29 cellular contexts compared by ENCODE assay signal in the genomic region with DNA sequence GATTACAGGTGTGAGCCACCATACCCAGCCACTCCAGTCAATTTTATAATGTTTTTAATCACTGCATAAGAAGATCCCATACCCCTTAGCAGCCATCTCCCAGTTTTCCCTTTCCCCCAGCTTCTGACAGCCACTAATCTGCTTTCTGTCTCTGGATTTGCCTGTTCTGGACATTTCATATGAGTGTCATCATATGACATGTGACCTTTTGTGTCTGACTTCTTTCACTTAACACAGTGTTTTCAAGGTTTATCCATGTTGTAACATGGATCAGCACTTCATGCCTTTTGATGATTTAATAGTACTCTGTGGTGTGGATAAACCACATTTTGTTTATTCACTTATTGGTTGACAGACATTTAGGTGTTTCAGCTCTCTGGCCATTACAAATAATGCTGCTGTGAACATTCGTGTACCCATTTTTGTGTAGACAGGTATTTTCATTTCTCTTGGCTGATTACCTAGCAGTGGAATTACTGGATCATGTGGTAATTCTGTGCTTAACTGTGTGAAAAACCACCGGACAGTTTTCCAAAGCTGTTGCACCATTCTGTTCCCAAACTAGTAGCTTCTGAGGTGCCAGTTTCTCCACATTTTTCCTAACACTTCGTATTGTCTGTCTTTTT. TPM values are rescaled to one million over a fixed set of nuclear protein-coding genes. Genes with fewer than 3 reads are reported as not detected.
DNase-seq lines count a peak whose midpoint lies in the region; ATAC-seq and TF ChIP-seq lines count a peak whose summit lies in the region.
"Had no signal": no experiment of that assay in that cellular context is flagged by ENCODE, and none has a peak within 500 bp of the region (broad histone marks: within the 10 kb centered on the region; RNA-seq: fewer than 3 reads in every experiment).

No MANE protein-coding gene starts in this region.

- POLR2A ChIA-PET in activated CD4-positive, alpha-beta T cell treated with anti-CD3 and anti-CD28 coated beads, Interleukin-2, amount 10 ng/mL, durations not matched to agents 7 days and 5 days (lab: Charles Lee), result no interaction called here
- POLR2A ChIA-PET in CD4-positive, alpha-beta memory T cell (lab: Charles Lee; ENCODE audit: partially characterized antibody), result interaction anchor here (1.0 to 23.2 kb wide), 5 partner anchors 9 to 102 kb away, joined by 4 to 654 read pairs (median 28); partner anchors contain the start of gene CARD19

- peaks cover 74% of the 10 kb centered on the region for H3K36me3 Mint-ChIP-seq in activated CD4-positive, alpha-beta T cell treated with anti-CD3 and anti-CD28 coated beads, Interleukin-2, amount 10 ng/mL, durations not matched to agents 7 days and 5 days (ENCODE audit: low read depth)
- peaks cover 36 to 63% of the 10 kb centered on the region in 2 donors for H3K36me3 Mint-ChIP-seq in CD4-positive, alpha-beta memory T cell
- peaks cover 48% of the 10 kb centered on the region for H3K36me3 Mint-ChIP-seq in activated T-helper 17 cell treated with anti-CD3 and anti-CD28 coated beads, Interleukin-2, amount 50 U/mL, for 72 hours (ENCODE audit: low read depth)
- peaks cover 3 to 8% of the 10 kb centered on the region in 2 donors for H3K36me3 Mint-ChIP-seq in naive B cell

- no peaks in the 10 kb centered on the region for H3K9me3 ChIP-seq in CD4-positive, alpha-beta memory T cell (ENCODE audit: control insufficient read depth in 1 of 2, low read length in 2 of 2)
- no peaks in the 10 kb centered on the region for H3K9me3 ChIP-seq in right atrium auricular region
- H3K9me3 ChIP-seq: A549, body of pancreas, Caco-2, psoas muscle had no signal

- peak overlapping the region; percentile 73 for H3K27ac Mint-ChIP-seq in activated CD4-positive, alpha-beta T cell treated with anti-CD3 and anti-CD28 coated beads, Interleukin-2, amount 10 ng/mL, durations not matched to agents 7 days and 5 days
- H3K27ac Mint-ChIP-seq in CD4-positive, alpha-beta memory T cell, result peak overlapping the region; percentile 77 to 96 (median 85)
- peak overlapping the region; percentile 66 for H3K27ac Mint-ChIP-seq in activated T-helper 17 cell treated with anti-CD3 and anti-CD28 coated beads, Interleukin-2, amount 50 U/mL, for 72 hours
- peak overlapping the region in 4 of 6 donors; percentile 40 to 67 (median 51) for H3K27ac Mint-ChIP-seq in naive B cell

- ATAC-seq in activated T-helper 17 cell treated with anti-CD3 and anti-CD28 coated beads, Interleukin-2, amount 50 U/mL, for 72 hours (replicated peaks), result no peak
- ATAC-seq in naive B cell (ENCODE audit: low read depth in 2 of 2), result no peak
- ATAC-seq: A549, body of pancreas, HCT116, heart left ventricle, Panc1, psoas muscle had no signal

- TF ChIP-seq CTCF in right atrium auricular region (IDR thresholded peaks at IDR 0.05) (no peak), dorsolateral prefrontal cortex (IDR thresholded peaks at IDR 0.05 in 54 of 56, conservative IDR thresholded peaks at IDR 0.05 in 2 of 56; ENCODE audit: low read depth in 1 of 56, partially characterized antibody in 56 of 56) (no peak)

- CTCF ChIA-PET in activated CD4-positive, alpha-beta T cell treated with anti-CD3 and anti-CD28 coated beads, Interleukin-2, amount 10 ng/mL, durations not matched to agents 7 days and 5 days (lab: Charles Lee), result interaction anchor here (0.6 to 2.0 kb wide), 3 partner anchors 8 to 55 kb away, joined by 3 to 5 read pairs (median 3); no protein-coding TSS in a partner anchor
- CTCF ChIA-PET in CD4-positive, alpha-beta memory T cell (lab: Charles Lee; ENCODE audit: partially characterized antibody), result interaction anchor here (1.2 to 1.8 kb wide), 5 partner anchors 13 to 42 kb away, joined by 3 to 7 read pairs (median 3); no protein-coding TSS in a partner anchor

- DNase-seq in activated CD4-positive, alpha-beta T cell treated with anti-CD3 and anti-CD28 coated beads, Interleukin-2, amount 10 ng/mL, durations not matched to agents 7 days and 5 days, result no peak
- DNase-seq in activated CD4-positive, alpha-beta T cell treated with anti-CD3 and anti-CD28 coated beads for 48 hours, result no peak
- no peak for DNase-seq in CD4-positive, alpha-beta memory T cell
- DNase-seq in naive B cell (no peak), right atrium auricular region (ENCODE audit: low spot score) (no peak), dorsolateral prefrontal cortex (no peak)
- DNase-seq in activated effector memory CD4-positive, alpha-beta T cell treated with anti-CD3 and anti-CD28 coated beads, Interleukin-2, amount 50 U/mL, for 16 hours, result no peak
- DNase-seq: activated CD4-positive, alpha-beta T cell treated with anti-CD3 and anti-CD28 coated beads for 4 hours; body of pancreas; Caco-2; cerebellar nuclear complex; DND-41; foreskin fibroblast; heart left ventricle; Kasumi-1; kidney glomerular epithelial cell; NCI-H187 treated with DMSO at 0.1 percent for 48 hours; NCI-H524 treated with DMSO at 0.1 percent for 48 hours; NK-92 treated with Interleukin-12 subunit alpha and Interleukin-12 subunit beta, amount 100 ng/mL, for 24 hours; psoas muscle; SIG-M5; substantia nigra; SW 1271 had no signal

- H3K4me1 ChIP-seq in CD4-positive, alpha-beta memory T cell (ENCODE audit: insufficient read depth, low read length), result peaks cover 97% of the 10 kb centered on the region
- H3K4me1 ChIP-seq in right atrium auricular region, result peaks cover 0 to 1% of the 10 kb centered on the region in 2 donors
- H3K4me1 ChIP-seq: body of pancreas, psoas muscle had no signal

- no peaks in the 10 kb centered on the region for H3K27me3 Mint-ChIP-seq in activated CD4-positive, alpha-beta T cell treated with anti-CD3 and anti-CD28 coated beads, Interleukin-2, amount 10 ng/mL, durations not matched to agents 7 days and 5 days
- H3K27me3 Mint-ChIP-seq in CD4-positive, alpha-beta memory T cell, result no peaks in the 10 kb centered on the region
- no peaks in the 10 kb centered on the region for H3K27me3 Mint-ChIP-seq in activated T-helper 17 cell treated with anti-CD3 and anti-CD28 coated beads, Interleukin-2, amount 50 U/mL, for 72 hours
- no peaks in the 10 kb centered on the region for H3K27me3 Mint-ChIP-seq in naive B cell

- no peak overlapping the region for H3K4me3 Mint-ChIP-seq in activated CD4-positive, alpha-beta T cell treated with anti-CD3 and anti-CD28 coated beads, Interleukin-2, amount 10 ng/mL, durations not matched to agents 7 days and 5 days
- H3K4me3 Mint-ChIP-seq in CD4-positive, alpha-beta memory T cell, result peak overlapping the region in 4 of 8 donors; percentile 9 to 62 (median 23)
- H3K4me3 Mint-ChIP-seq in activated T-helper 17 cell treated with anti-CD3 and anti-CD28 coated beads, Interleukin-2, amount 50 U/mL, for 72 hours, result no peak overlapping the region
- H3K4me3 Mint-ChIP-seq in naive B cell, result peak overlapping the region in 1 of 8 donors; percentile 53

- H3K36me3 ChIP-seq in CD4-positive, alpha-beta memory T cell (ENCODE audit: insufficient read depth, low read length), result peaks cover 30% of the 10 kb centered on the region
- H3K36me3 ChIP-seq in right atrium auricular region, result no peaks in the 10 kb centered on the region
- H3K36me3 ChIP-seq: heart left ventricle had no signal

- no peaks in the 10 kb centered on the region for H3K27me3 ChIP-seq in CD4-positive, alpha-beta memory T cell (ENCODE audit: insufficient read depth, low read length)
- H3K27me3 ChIP-seq in right atrium auricular region (no peaks in the 10 kb centered on the region), dorsolateral prefrontal cortex (peaks cover 0 to 7% (median 0%) of the 10 kb centered on the region in 45 donors)
- H3K27me3 ChIP-seq: body of pancreas, heart left ventricle had no signal

- no peak overlapping the region for H3K27ac ChIP-seq in CD4-positive, alpha-beta memory T cell (ENCODE audit: low read depth, low read length)
- H3K27ac ChIP-seq in right atrium auricular region (no peak overlapping the region), dorsolateral prefrontal cortex (no peak overlapping the region)
- H3K27ac ChIP-seq: A549, body of pancreas, heart left ventricle, psoas muscle, skin epidermis had no signal

- H3K4me1 Mint-ChIP-seq in activated CD4-positive, alpha-beta T cell treated with anti-CD3 and anti-CD28 coated beads, Interleukin-2, amount 10 ng/mL, durations not matched to agents 7 days and 5 days, result peaks cover 74% of the 10 kb centered on the region
- H3K4me1 Mint-ChIP-seq in CD4-positive, alpha-beta memory T cell, result peaks cover 54 to 94% (median 76%) of the 10 kb centered on the region in 4 donors
- peaks cover 55% of the 10 kb centered on the region for H3K4me1 Mint-ChIP-seq in activated T-helper 17 cell treated with anti-CD3 and anti-CD28 coated beads, Interleukin-2, amount 50 U/mL, for 72 hours
- H3K4me1 Mint-ChIP-seq in naive B cell, result peaks cover 41 to 51% (median 50%) of the 10 kb centered on the region in 3 donors

- H3K9me3 Mint-ChIP-seq in activated CD4-positive, alpha-beta T cell treated with anti-CD3 and anti-CD28 coated beads, Interleukin-2, amount 10 ng/mL, durations not matched to agents 7 days and 5 days, result no peaks in the 10 kb centered on the region
- H3K9me3 Mint-ChIP-seq in CD4-positive, alpha-beta memory T cell, result peaks cover 0 to 2% (median 0%) of the 10 kb centered on the region in 8 donors
- H3K9me3 Mint-ChIP-seq in activated T-helper 17 cell treated with anti-CD3 and anti-CD28 coated beads, Interleukin-2, amount 50 U/mL, for 72 hours, result no peaks in the 10 kb centered on the region
- H3K9me3 Mint-ChIP-seq in naive B cell, result no peaks in the 10 kb centered on the region

- intact Hi-C loops in CD4-positive, alpha-beta memory T cell (cut with micrococcal nuclease), result no loop called here
- intact Hi-C loops in dorsolateral prefrontal cortex (cut with DNase I), result no loop called here

- H3K4me3 ChIP-seq in CD4-positive, alpha-beta memory T cell (ENCODE audit: low read length in 2 of 2), result no peak overlapping the region
- H3K4me3 ChIP-seq in right atrium auricular region (no peak overlapping the region), dorsolateral prefrontal cortex (no peak overlapping the region)
- H3K4me3 ChIP-seq: A549, body of pancreas, heart left ventricle, lung, psoas muscle, skin epidermis had no signal

RNA-seq across cellular contexts. Expression of gene SUSD3, which starts 8.6 kb away (rescaled TPM):
- 10 to 100 TPM; 81.1 to 85.8 TPM for total RNA-seq in activated CD4-positive, alpha-beta T cell treated with anti-CD3 and anti-CD28 coated beads, Interleukin-2, amount 10 ng/mL, durations not matched to agents 7 days and 5 days
- total RNA-seq in CD4-positive, alpha-beta memory T cell, result 10 to 100 TPM; 58.3 to 63.7 TPM
- polyA plus RNA-seq in CD4-positive, alpha-beta memory T cell, result 100 to 1,000 TPM; 149 to 199 TPM
- 10 to 100 TPM; 45.4 to 68.4 TPM for total RNA-seq in activated T-helper 17 cell treated with anti-CD3 and anti-CD28 coated beads, Interleukin-2, amount 50 U/mL, for 72 hours
- polyA plus RNA-seq in naive B cell (ENCODE audit: low read depth in 6 of 6), result 10 to 100 TPM; 35.3 to 70.1 (median 52.5) TPM
- total RNA-seq in right atrium auricular region (10 to 100 TPM in 1 of 2 donors, 1 to 10 TPM in 1; 1.6 to 11.8 TPM), dorsolateral prefrontal cortex (1 to 10 TPM in 108 of 120 experiments, under 1 TPM in 8, not detected in 4; 0.60 to 8.7 (median 2.7) TPM)

RNA-seq across cellular contexts. Expression of gene CARD19, which starts 28.9 kb away (rescaled TPM):
- total RNA-seq in activated CD4-positive, alpha-beta T cell treated with anti-CD3 and anti-CD28 coated beads, Interleukin-2, amount 10 ng/mL, durations not matched to agents 7 days and 5 days, result 10 to 100 TPM; 40.3 to 42.6 TPM
- total RNA-seq in CD4-positive, alpha-beta memory T cell, result 10 to 100 TPM; 57.8 to 64.2 TPM
- polyA plus RNA-seq in CD4-positive, alpha-beta memory T cell, result 10 to 100 TPM; 65.6 to 88.7 TPM
- total RNA-seq in activated T-helper 17 cell treated with anti-CD3 and anti-CD28 coated beads, Interleukin-2, amount 50 U/mL, for 72 hours, result 10 to 100 TPM; 83.6 to 87.3 TPM
- polyA plus RNA-seq in naive B cell (ENCODE audit: low read depth in 6 of 6), result 10 to 100 TPM; 18.4 to 37.3 (median 27.4) TPM
- total RNA-seq in right atrium auricular region, result 10 to 100 TPM; 21.2 to 46.8 TPM
- 10 to 100 TPM; 22.5 to 60.7 (median 38.7) TPM for total RNA-seq in dorsolateral prefrontal cortex
